Comparison of ENCODE assay signal across 8 cellular contexts in genomic region chr2:233387667-233388528, GRCh38. TPM values are rescaled to one million over a fixed set of nuclear protein-coding genes. Genes with fewer than 3 reads are reported as not detected.
A peak's percentile ranks its signal among the peaks of the same experiment; 100 is the strongest.
DNase-seq lines count a peak whose midpoint lies in the region; ATAC-seq and TF ChIP-seq lines count a peak whose summit lies in the region.

No MANE protein-coding gene starts in this region.

- H3K27me3 Mint-ChIP-seq in activated naive CD8-positive, alpha-beta T cell treated with anti-CD3 and anti-CD28 coated beads, Interleukin-2, amount 10 ng/mL, durations not matched to agents 7 days and 5 days, result no peaks in the 10 kb centered on the region

- H3K9me3 Mint-ChIP-seq in activated naive CD8-positive, alpha-beta T cell treated with anti-CD3 and anti-CD28 coated beads, Interleukin-2, amount 10 ng/mL, durations not matched to agents 7 days and 5 days, result no peaks in the 10 kb centered on the region

- no peaks in the 10 kb centered on the region for H3K27me3 ChIP-seq in right atrium auricular region

- peaks cover 42% of the 10 kb centered on the region for H3K4me1 Mint-ChIP-seq in activated naive CD8-positive, alpha-beta T cell treated with anti-CD3 and anti-CD28 coated beads, Interleukin-2, amount 10 ng/mL, durations not matched to agents 7 days and 5 days

- H3K27ac ChIP-seq in right atrium auricular region, result peak overlapping the region; percentile 88 to 97

- H3K27ac Mint-ChIP-seq in activated naive CD8-positive, alpha-beta T cell treated with anti-CD3 and anti-CD28 coated beads, Interleukin-2, amount 10 ng/mL, durations not matched to agents 7 days and 5 days, result no peak overlapping the region

- peaks cover 41% of the 10 kb centered on the region for H3K36me3 Mint-ChIP-seq in activated naive CD8-positive, alpha-beta T cell treated with anti-CD3 and anti-CD28 coated beads, Interleukin-2, amount 10 ng/mL, durations not matched to agents 7 days and 5 days

- H3K9me3 ChIP-seq in right atrium auricular region, result no peaks in the 10 kb centered on the region

- POLR2A ChIA-PET in activated naive CD8-positive, alpha-beta T cell treated with anti-CD3 and anti-CD28 coated beads, Interleukin-2, amount 10 ng/mL, durations not matched to agents 7 days and 5 days (lab: Charles Lee), result interaction anchor here (3.9 kb wide), 1 partner anchor 30 kb away, joined by 14 read pairs; no protein-coding TSS in a partner anchor

- peak overlapping the region; percentile 77 for H3K4me3 Mint-ChIP-seq in activated naive CD8-positive, alpha-beta T cell treated with anti-CD3 and anti-CD28 coated beads, Interleukin-2, amount 10 ng/mL, durations not matched to agents 7 days and 5 days

- peaks cover 0 to 39% of the 10 kb centered on the region in 2 donors for H3K4me1 ChIP-seq in right atrium auricular region

- TF ChIP-seq CTCF in right atrium auricular region (IDR thresholded peaks at IDR 0.05), result no peak

- H3K36me3 ChIP-seq in right atrium auricular region, result no peaks in the 10 kb centered on the region

- H3K4me3 ChIP-seq in right atrium auricular region (peak overlapping the region in 1 of 2 donors; percentile 26), skeletal muscle cell (ENCODE audit: low read depth, low read length) (no peak overlapping the region)

- peak; percentile 85 for DNase-seq in EL
- DNase-seq in activated naive CD8-positive, alpha-beta T cell treated with anti-CD3 and anti-CD28 coated beads, Interleukin-2, amount 10 ng/mL, durations not matched to agents 7 days and 5 days, result no peak
- DNase-seq in right atrium auricular region (ENCODE audit: low spot score), result peak; percentile 96
- peak; percentile 95 for DNase-seq in skeletal muscle cell (ENCODE audit: low read depth)
- DNase-seq in NCI-H82 treated with DMSO at 0.1 percent for 48 hours (lab: John Stamatoyannopoulos, UW; ENCODE audit: unreplicated experiment), result no peak

- no peak for ATAC-seq in activated naive CD8-positive, alpha-beta T cell treated with anti-CD3 and anti-CD28 coated beads, Interleukin-2, amount 10 ng/mL, durations not matched to agents 7 days and 5 days (ENCODE audit: low read depth)
- no peak for ATAC-seq in activated CD4-positive, CD25-positive, alpha-beta regulatory T cell treated with anti-CD3 and anti-CD28 coated beads, Interleukin-2, amount 50 U/mL, for 24 hours
- no peak for ATAC-seq in GM21528 (IDR thresholded peaks at IDR 0.05; ENCODE audit: low FRiP score, unreplicated experiment)
- ATAC-seq in HG02623 (IDR thresholded peaks at IDR 0.05; ENCODE audit: unreplicated experiment), result no peak

RNA-seq across cellular contexts. Expression of gene DGKD, which starts 33.6 kb away (rescaled TPM):
- 100 to 1,000 TPM; 114 to 132 TPM for total RNA-seq in activated naive CD8-positive, alpha-beta T cell treated with anti-CD3 and anti-CD28 coated beads, Interleukin-2, amount 10 ng/mL, durations not matched to agents 7 days and 5 days
- 10 to 100 TPM; 18.4 to 40.1 TPM for total RNA-seq in right atrium auricular region

Comparison
In these comparisons a context has a peak if more than half of its experiments do, and no peak if none do; other contexts are left out.
1. DNase-seq: peak in EL (single experiment), right atrium auricular region (single experiment) and skeletal muscle cell (single experiment); none in activated naive CD8-positive, alpha-beta T cell treated with anti-CD3 and anti-CD28 coated beads, Interleukin-2, amount 10 ng/mL, durations not matched to agents 7 days and 5 days (single experiment) and NCI-H82 treated with DMSO at 0.1 percent for 48 hours (single experiment).